Comparison of ENCODE assay signal across 19 cellular contexts in genomic region chr11:1466784-1467183, GRCh38. TPM values are rescaled to one million over a fixed set of nuclear protein-coding genes. Genes with fewer than 3 reads are reported as not detected.
DNase-seq lines count a peak whose midpoint lies in the region; FAIRE-seq and TF ChIP-seq lines count a peak whose summit lies in the region.
"Had no signal": no experiment of that assay in that cellular context is flagged by ENCODE, and none has a peak within 500 bp of the region (broad histone marks: within the 10 kb centered on the region; RNA-seq: fewer than 3 reads in every experiment).

No MANE protein-coding gene starts in this region.

- H3K4me1 ChIP-seq in neural progenitor cell, result no peaks in the 10 kb centered on the region
- H3K4me1 ChIP-seq: A549 had no signal

- no peaks in the 10 kb centered on the region for H3F3A ChIP-seq in neural progenitor cell (ENCODE audit: low read depth)

- H3K27me3 Mint-ChIP-seq in activated naive CD8-positive, alpha-beta T cell, result no peaks in the 10 kb centered on the region
- H3K27me3 Mint-ChIP-seq in activated naive CD8-positive, alpha-beta T cell treated with anti-CD3 and anti-CD28 coated beads for 36 hours, result no peaks in the 10 kb centered on the region
- peaks cover 12% of the 10 kb centered on the region for H3K27me3 Mint-ChIP-seq in neural progenitor cell (ENCODE audit: insufficient read depth, low read depth)
- H3K27me3 Mint-ChIP-seq in activated CD4-positive, alpha-beta memory T cell treated with anti-CD3 and anti-CD28 coated beads for 36 hours, result no peaks in the 10 kb centered on the region

- no peaks in the 10 kb centered on the region for H3K9me3 ChIP-seq in neural progenitor cell (ENCODE audit: low read depth)
- H3K9me3 ChIP-seq: A549 had no signal

- CTCF ChIA-PET in activated CD4-positive, alpha-beta memory T cell treated with anti-CD3 and anti-CD28 coated beads for 36 hours (lab: Charles Lee), result interaction anchor here (0.9 to 1.6 kb wide), 2 partner anchors 16 to 108 kb away, joined by 3 to 4 read pairs; no protein-coding TSS in a partner anchor

- TF ChIP-seq CTCF in bronchial epithelial cell (IDR thresholded peaks at IDR 0.05; ENCODE audit: insufficient read depth, low read length, severe bottlenecking) (no peak), neural progenitor cell (IDR thresholded peaks at IDR 0.05) (no peak)

- peaks cover 9% of the 10 kb centered on the region for H4K20me1 ChIP-seq in neural progenitor cell (ENCODE audit: low read depth)

- H3K27ac ChIP-seq in neural progenitor cell, result no peak overlapping the region
- H3K27ac ChIP-seq: A549 had no signal

- H3K9ac ChIP-seq in neural progenitor cell, result no peak overlapping the region

- no peak for DNase-seq in activated naive CD8-positive, alpha-beta T cell treated with anti-CD3 and anti-CD28 coated beads for 36 hours
- DNase-seq in bronchial epithelial cell (ENCODE audit: low read depth) (no peak), neural progenitor cell (ENCODE audit: low spot score) (no peak), C1 segment of cervical spinal cord (lab: John Stamatoyannopoulos, UW) (no peak)
- DNase-seq in activated CD4-positive, alpha-beta memory T cell treated with anti-CD3 and anti-CD28 coated beads for 36 hours, result no peak
- no peak for DNase-seq in activated CD8-positive, alpha-beta memory T cell treated with anti-CD3 and anti-CD28 coated beads for 24 hours
- DNase-seq: DMS153, GF-D8, IMR-90, NCI-H1417, NCI-H187, NCI-H2107, NCI-H510A, NCI-H774, SHP77 had no signal

- no peaks in the 10 kb centered on the region for H3K79me2 ChIP-seq in neural progenitor cell (ENCODE audit: low read depth)

- H3K27me3 ChIP-seq in bronchial epithelial cell (ENCODE audit: control insufficient read depth, insufficient read depth, low read length), result no peaks in the 10 kb centered on the region
- H3K27me3 ChIP-seq in neural progenitor cell, result no peaks in the 10 kb centered on the region

- H3K27ac Mint-ChIP-seq in activated naive CD8-positive, alpha-beta T cell, result peak overlapping the region; percentile 58
- H3K27ac Mint-ChIP-seq in activated naive CD8-positive, alpha-beta T cell treated with anti-CD3 and anti-CD28 coated beads for 36 hours, result no peak overlapping the region
- peak overlapping the region; percentile 83 for H3K27ac Mint-ChIP-seq in neural progenitor cell
- H3K27ac Mint-ChIP-seq in activated CD4-positive, alpha-beta memory T cell treated with anti-CD3 and anti-CD28 coated beads for 36 hours, result no peak overlapping the region
- H3K27ac Mint-ChIP-seq: GM23338 had no signal

- no peaks in the 10 kb centered on the region for H3K9me3 Mint-ChIP-seq in activated naive CD8-positive, alpha-beta T cell (ENCODE audit: low read depth)
- H3K9me3 Mint-ChIP-seq in activated naive CD8-positive, alpha-beta T cell treated with anti-CD3 and anti-CD28 coated beads for 36 hours, result no peaks in the 10 kb centered on the region
- H3K9me3 Mint-ChIP-seq in neural progenitor cell, result no peaks in the 10 kb centered on the region
- no peaks in the 10 kb centered on the region for H3K9me3 Mint-ChIP-seq in activated CD4-positive, alpha-beta memory T cell treated with anti-CD3 and anti-CD28 coated beads for 36 hours
- H3K9me3 Mint-ChIP-seq: GM23338 had no signal

- H3K4me3 ChIP-seq in bronchial epithelial cell (ENCODE audit: low read depth, low read length) (no peak overlapping the region), neural progenitor cell (no peak overlapping the region)
- H3K4me3 ChIP-seq: A549, GM23338 had no signal

- intact Hi-C loops in activated CD4-positive, alpha-beta memory T cell treated with anti-CD3 and anti-CD28 coated beads for 36 hours (cut with micrococcal nuclease), result no loop called here

- H3K36me3 Mint-ChIP-seq in activated naive CD8-positive, alpha-beta T cell, result no peaks in the 10 kb centered on the region
- H3K36me3 Mint-ChIP-seq in activated naive CD8-positive, alpha-beta T cell treated with anti-CD3 and anti-CD28 coated beads for 36 hours, result peaks cover 7% of the 10 kb centered on the region
- H3K36me3 Mint-ChIP-seq in neural progenitor cell, result peaks cover 2% of the 10 kb centered on the region
- H3K36me3 Mint-ChIP-seq in activated CD4-positive, alpha-beta memory T cell treated with anti-CD3 and anti-CD28 coated beads for 36 hours, result no peaks in the 10 kb centered on the region

- H3K36me3 ChIP-seq in bronchial epithelial cell (ENCODE audit: control insufficient read depth, insufficient read depth, low read length), result peaks cover 6% of the 10 kb centered on the region
- H3K36me3 ChIP-seq in neural progenitor cell, result no peaks in the 10 kb centered on the region

- no peak overlapping the region for H3K4me2 ChIP-seq in neural progenitor cell
- H3K4me2 ChIP-seq: A549, GM23338 had no signal

- no peaks in the 10 kb centered on the region for H3K4me1 Mint-ChIP-seq in activated naive CD8-positive, alpha-beta T cell (ENCODE audit: low read depth)
- no peaks in the 10 kb centered on the region for H3K4me1 Mint-ChIP-seq in activated naive CD8-positive, alpha-beta T cell treated with anti-CD3 and anti-CD28 coated beads for 36 hours
- peaks cover 11% of the 10 kb centered on the region for H3K4me1 Mint-ChIP-seq in neural progenitor cell
- H3K4me1 Mint-ChIP-seq in activated CD4-positive, alpha-beta memory T cell treated with anti-CD3 and anti-CD28 coated beads for 36 hours (ENCODE audit: low read depth), result no peaks in the 10 kb centered on the region

- no peak overlapping the region for H3K4me3 Mint-ChIP-seq in activated naive CD8-positive, alpha-beta T cell
- H3K4me3 Mint-ChIP-seq in activated naive CD8-positive, alpha-beta T cell treated with anti-CD3 and anti-CD28 coated beads for 36 hours, result no peak overlapping the region
- peak overlapping the region; percentile 4 for H3K4me3 Mint-ChIP-seq in neural progenitor cell
- no peak overlapping the region for H3K4me3 Mint-ChIP-seq in activated CD4-positive, alpha-beta memory T cell treated with anti-CD3 and anti-CD28 coated beads for 36 hours
- H3K4me3 Mint-ChIP-seq: GM23338 had no signal

- POLR2A ChIA-PET in activated CD4-positive, alpha-beta memory T cell treated with anti-CD3 and anti-CD28 coated beads for 36 hours (lab: Charles Lee), result no interaction called here

- peak; percentile 43 for FAIRE-seq in bronchial epithelial cell (lab: Jason Lieb, UNC)
- FAIRE-seq: A549, HTR-8/SVneo had no signal

- H2AFZ ChIP-seq in neural progenitor cell (replicated peaks), result no peak overlapping the region
- H2AFZ ChIP-seq: GM23338 had no signal

RNA-seq across cellular contexts. Expression of gene MOB2, which starts 19.8 kb away (rescaled TPM):
- total RNA-seq in activated naive CD8-positive, alpha-beta T cell treated with anti-CD3 and anti-CD28 coated beads for 36 hours, result 10 to 100 TPM; 15.2 to 16.3 TPM
- 38.2 and 41.1 TPM in 2 replicates for total RNA-seq in bronchial epithelial cell
- total RNA-seq in neural progenitor cell (ENCODE audit: low replicate concordance), result 8.0 and 17.6 TPM in 2 replicates
- total RNA-seq in activated CD4-positive, alpha-beta memory T cell treated with anti-CD3 and anti-CD28 coated beads for 36 hours, result 10 to 100 TPM; 15.9 to 17.9 TPM

Comparison
In these comparisons a context has a peak if more than half of its experiments do, and no peak if none do; other contexts are left out.
1. H3K27ac Mint-ChIP-seq: peak in activated naive CD8-positive, alpha-beta T cell (single experiment) and neural progenitor cell (single experiment); none in activated naive CD8-positive, alpha-beta T cell treated with anti-CD3 and anti-CD28 coated beads for 36 hours (single experiment) and activated CD4-positive, alpha-beta memory T cell treated with anti-CD3 and anti-CD28 coated beads for 36 hours (single experiment).